ENCODE assay signal across 1 cellular context in the genomic region with DNA sequence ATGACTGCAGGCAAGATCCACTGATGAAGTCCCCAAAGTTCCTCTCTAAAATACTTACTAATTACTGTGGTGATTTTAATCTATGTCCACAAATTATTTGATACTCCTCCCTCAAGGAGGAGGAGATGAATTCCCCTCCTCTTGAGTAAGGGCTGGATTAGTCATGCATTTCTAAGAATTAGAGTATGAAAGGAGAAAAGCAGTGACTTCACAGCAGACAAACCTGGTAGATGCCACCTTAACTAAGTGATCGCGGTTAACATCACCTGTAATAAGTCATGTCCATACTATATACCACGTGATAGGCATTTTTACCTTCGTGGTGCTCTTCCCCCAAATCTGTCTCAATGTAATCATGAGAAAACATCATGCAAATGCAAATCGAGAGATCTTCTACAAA.
TF ChIP-seq lines count a peak whose summit lies in the region.

No MANE protein-coding gene starts in this region.

TF ChIP-seq in K562, 482 proteins besides CTCF, POLR2A, EP300 and RAD21 (continued from another document):
- TF ChIP-seq TFE3 (CRISPR knock-in tag; IDR thresholded peaks at IDR 0.05) (peak; percentile 50), FOXA3 (CRISPR knock-in tag; conservative IDR thresholded peaks at IDR 0.05 in 1 of 2, IDR thresholded peaks at IDR 0.05 in 1 of 2) (no peak), ZKSCAN3 (CRISPR knock-in tag; IDR thresholded peaks at IDR 0.05) (no peak)
